ENCODE assay signal across 1 cellular context in the genomic region with DNA sequence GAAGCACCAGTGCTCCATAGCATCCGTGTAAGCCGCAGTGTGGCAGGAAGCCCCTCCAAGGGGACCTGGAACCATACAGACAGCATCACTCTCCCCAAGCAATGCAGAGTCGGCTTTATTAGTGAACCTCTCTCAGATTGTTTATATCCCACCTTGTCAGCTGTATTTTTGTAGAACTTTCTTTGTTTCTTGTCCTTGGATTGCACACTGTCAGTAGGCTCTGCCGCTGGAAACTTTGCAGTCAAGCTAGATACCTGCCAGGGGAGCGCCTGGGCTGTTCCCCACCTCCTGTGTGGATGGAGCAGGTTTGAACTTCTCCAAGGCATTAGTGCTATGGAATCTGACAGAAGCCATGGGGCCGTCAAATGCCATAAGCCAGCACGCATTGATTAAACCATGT.
TF ChIP-seq lines count a peak whose summit lies in the region.

No MANE protein-coding gene starts in this region.

TF ChIP-seq in HepG2, 621 proteins besides CTCF, POLR2A, EP300 and RAD21 (continues in another document):
- TF ChIP-seq SNAPC2 (CRISPR knock-in tag; IDR thresholded peaks at IDR 0.05): no peak
- peak; percentile 92 for TF ChIP-seq RBM22 (optimal IDR thresholded peaks at IDR 0.05; ENCODE audit: low read length)
- no peak for TF ChIP-seq PBX3 (CRISPR knock-in tag; IDR thresholded peaks at IDR 0.05; ENCODE audit: borderline replicate concordance)
- no peak for TF ChIP-seq E2F1 (CRISPR knock-in tag; IDR thresholded peaks at IDR 0.05)
- no peak for TF ChIP-seq IKZF4 (CRISPR knock-in tag; IDR thresholded peaks at IDR 0.05; ENCODE audit: borderline replicate concordance, low read depth, not compliant biosample characterization)
- TF ChIP-seq, protein P1, sequence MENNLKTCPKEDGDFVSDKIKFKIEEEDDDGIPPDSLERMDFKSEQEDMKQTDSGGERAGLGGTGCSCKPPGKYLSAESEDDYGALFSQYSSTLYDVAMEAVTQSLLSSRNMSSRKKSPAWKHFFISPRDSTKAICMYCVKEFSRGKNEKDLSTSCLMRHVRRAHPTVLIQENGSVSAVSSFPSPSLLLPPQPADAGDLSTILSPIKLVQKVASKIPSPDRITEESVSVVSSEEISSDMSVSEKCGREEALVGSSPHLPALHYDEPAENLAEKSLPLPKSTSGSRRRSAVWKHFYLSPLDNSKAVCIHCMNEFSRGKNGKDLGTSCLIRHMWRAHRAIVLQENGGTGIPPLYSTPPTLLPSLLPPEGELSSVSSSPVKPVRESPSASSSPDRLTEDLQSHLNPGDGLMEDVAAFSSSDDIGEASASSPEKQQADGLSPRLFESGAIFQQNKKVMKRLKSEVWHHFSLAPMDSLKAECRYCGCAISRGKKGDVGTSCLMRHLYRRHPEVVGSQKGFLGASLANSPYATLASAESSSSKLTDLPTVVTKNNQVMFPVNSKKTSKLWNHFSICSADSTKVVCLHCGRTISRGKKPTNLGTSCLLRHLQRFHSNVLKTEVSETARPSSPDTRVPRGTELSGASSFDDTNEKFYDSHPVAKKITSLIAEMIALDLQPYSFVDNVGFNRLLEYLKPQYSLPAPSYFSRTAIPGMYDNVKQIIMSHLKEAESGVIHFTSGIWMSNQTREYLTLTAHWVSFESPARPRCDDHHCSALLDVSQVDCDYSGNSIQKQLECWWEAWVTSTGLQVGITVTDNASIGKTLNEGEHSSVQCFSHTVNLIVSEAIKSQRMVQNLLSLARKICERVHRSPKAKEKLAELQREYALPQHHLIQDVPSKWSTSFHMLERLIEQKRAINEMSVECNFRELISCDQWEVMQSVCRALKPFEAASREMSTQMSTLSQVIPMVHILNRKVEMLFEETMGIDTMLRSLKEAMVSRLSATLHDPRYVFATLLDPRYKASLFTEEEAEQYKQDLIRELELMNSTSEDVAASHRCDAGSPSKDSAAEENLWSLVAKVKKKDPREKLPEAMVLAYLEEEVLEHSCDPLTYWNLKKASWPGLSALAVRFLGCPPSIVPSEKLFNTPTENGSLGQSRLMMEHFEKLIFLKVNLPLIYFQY (CRISPR knock-in tag; IDR thresholded peaks at IDR 0.05; ENCODE audit: borderline replicate concordance): no peak
- TF ChIP-seq ZNF552 (CRISPR knock-in tag; IDR thresholded peaks at IDR 0.05; ENCODE audit: borderline replicate concordance): no peak
- no peak for TF ChIP-seq ZNF652 (CRISPR knock-in tag; IDR thresholded peaks at IDR 0.05; ENCODE audit: borderline replicate concordance, low read depth)
- TF ChIP-seq, protein P2, sequence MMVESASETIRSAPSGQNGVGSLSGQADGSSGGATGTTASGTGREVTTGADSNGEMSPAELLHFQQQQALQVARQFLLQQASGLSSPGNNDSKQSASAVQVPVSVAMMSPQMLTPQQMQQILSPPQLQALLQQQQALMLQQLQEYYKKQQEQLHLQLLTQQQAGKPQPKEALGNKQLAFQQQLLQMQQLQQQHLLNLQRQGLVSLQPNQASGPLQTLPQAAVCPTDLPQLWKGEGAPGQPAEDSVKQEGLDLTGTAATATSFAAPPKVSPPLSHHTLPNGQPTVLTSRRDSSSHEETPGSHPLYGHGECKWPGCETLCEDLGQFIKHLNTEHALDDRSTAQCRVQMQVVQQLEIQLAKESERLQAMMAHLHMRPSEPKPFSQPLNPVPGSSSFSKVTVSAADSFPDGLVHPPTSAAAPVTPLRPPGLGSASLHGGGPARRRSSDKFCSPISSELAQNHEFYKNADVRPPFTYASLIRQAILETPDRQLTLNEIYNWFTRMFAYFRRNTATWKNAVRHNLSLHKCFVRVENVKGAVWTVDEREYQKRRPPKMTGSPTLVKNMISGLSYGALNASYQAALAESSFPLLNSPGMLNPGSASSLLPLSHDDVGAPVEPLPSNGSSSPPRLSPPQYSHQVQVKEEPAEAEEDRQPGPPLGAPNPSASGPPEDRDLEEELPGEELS (CRISPR knock-in tag; IDR thresholded peaks at IDR 0.05): no peak
- peak; percentile 27 to 75; a peak in 2 of 4 replicates for TF ChIP-seq MAFK (conservative IDR thresholded peaks at IDR 0.05 in 1 of 2, IDR thresholded peaks at IDR 0.05 in 1 of 2; ENCODE audit: low read length in 2 of 2)
- TF ChIP-seq, protein P3, sequence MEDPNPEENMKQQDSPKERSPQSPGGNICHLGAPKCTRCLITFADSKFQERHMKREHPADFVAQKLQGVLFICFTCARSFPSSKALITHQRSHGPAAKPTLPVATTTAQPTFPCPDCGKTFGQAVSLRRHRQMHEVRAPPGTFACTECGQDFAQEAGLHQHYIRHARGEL (CRISPR knock-in tag; IDR thresholded peaks at IDR 0.05): no peak
- TF ChIP-seq ARID2 (CRISPR knock-in tag; IDR thresholded peaks at IDR 0.05; ENCODE audit: borderline replicate concordance): no peak
- no peak for TF ChIP-seq NR2C2 (CRISPR knock-in tag; IDR thresholded peaks at IDR 0.05; ENCODE audit: borderline replicate concordance)
- no peak for TF ChIP-seq BRCA1 (CRISPR knock-in tag; IDR thresholded peaks at IDR 0.05)
- no peak for TF ChIP-seq HNRNPUL1 (IDR thresholded peaks at IDR 0.05; ENCODE audit: low read depth, low read length)
- no peak for TF ChIP-seq PRPF4 (IDR thresholded peaks at IDR 0.05; ENCODE audit: low read depth, low read length, poor library complexity, severe bottlenecking)
- TF ChIP-seq AKAP8 (CRISPR knock-in tag; IDR thresholded peaks at IDR 0.05): no peak
- TF ChIP-seq ZZZ3 (CRISPR knock-in tag; IDR thresholded peaks at IDR 0.05; ENCODE audit: borderline replicate concordance): no peak
- no peak for TF ChIP-seq KDM2A (CRISPR knock-in tag; IDR thresholded peaks at IDR 0.05; ENCODE audit: borderline replicate concordance, low read depth)
- TF ChIP-seq ZNF629 (CRISPR knock-in tag; conservative IDR thresholded peaks at IDR 0.05): no peak
- TF ChIP-seq, protein P4, sequence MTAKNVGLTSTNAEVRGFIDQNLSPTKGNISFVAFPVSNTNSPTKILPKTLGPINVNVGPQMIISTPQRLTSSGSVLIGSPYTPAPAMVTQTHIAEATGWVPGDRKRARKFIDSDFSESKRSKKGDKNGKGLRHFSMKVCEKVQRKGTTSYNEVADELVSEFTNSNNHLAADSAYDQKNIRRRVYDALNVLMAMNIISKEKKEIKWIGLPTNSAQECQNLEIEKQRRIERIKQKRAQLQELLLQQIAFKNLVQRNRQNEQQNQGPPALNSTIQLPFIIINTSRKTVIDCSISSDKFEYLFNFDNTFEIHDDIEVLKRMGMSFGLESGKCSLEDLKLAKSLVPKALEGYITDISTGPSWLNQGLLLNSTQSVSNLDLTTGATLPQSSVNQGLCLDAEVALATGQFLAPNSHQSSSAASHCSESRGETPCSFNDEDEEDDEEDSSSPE (CRISPR knock-in tag; IDR thresholded peaks at IDR 0.05): no peak
- TF ChIP-seq E2F2 (CRISPR knock-in tag; IDR thresholded peaks at IDR 0.05; ENCODE audit: borderline replicate concordance): no peak
- TF ChIP-seq ZBTB38 (CRISPR knock-in tag; IDR thresholded peaks at IDR 0.05): no peak
- TF ChIP-seq, protein P5, sequence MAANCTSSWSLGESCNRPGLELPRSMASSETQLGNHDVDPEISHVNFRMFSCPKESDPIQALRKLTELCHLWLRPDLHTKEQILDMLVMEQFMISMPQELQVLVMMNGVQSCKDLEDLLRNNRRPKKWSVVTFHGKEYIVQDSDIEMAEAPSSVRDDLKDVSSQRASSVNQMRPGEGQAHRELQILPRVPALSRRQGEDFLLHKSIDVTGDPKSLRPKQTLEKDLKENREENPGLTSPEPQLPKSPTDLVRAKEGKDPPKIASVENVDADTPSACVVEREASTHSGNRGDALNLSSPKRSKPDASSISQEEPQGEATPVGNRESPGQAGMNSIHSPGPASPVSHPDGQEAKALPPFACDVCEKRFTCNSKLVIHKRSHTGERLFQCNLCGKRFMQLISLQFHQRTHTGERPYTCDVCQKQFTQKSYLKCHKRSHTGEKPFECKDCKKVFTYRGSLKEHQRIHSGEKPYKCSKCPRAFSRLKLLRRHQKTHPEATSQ (CRISPR knock-in tag; IDR thresholded peaks at IDR 0.05; ENCODE audit: borderline replicate concordance): peak; percentile 57; the same call in 1 of the 2 replicates
- TF ChIP-seq ZNF737 (CRISPR knock-in tag; IDR thresholded peaks at IDR 0.05; ENCODE audit: borderline replicate concordance): no peak
- no peak for TF ChIP-seq ZMYM4 (CRISPR knock-in tag; IDR thresholded peaks at IDR 0.05)
- TF ChIP-seq ZNF678 (CRISPR knock-in tag; IDR thresholded peaks at IDR 0.05): no peak
- TF ChIP-seq POLR2G (IDR thresholded peaks at IDR 0.05; ENCODE audit: low read depth, low read length): peak; percentile 34
- TF ChIP-seq HBP1 (CRISPR knock-in tag; IDR thresholded peaks at IDR 0.05; ENCODE audit: low read depth): no peak
- TF ChIP-seq, protein P6, sequence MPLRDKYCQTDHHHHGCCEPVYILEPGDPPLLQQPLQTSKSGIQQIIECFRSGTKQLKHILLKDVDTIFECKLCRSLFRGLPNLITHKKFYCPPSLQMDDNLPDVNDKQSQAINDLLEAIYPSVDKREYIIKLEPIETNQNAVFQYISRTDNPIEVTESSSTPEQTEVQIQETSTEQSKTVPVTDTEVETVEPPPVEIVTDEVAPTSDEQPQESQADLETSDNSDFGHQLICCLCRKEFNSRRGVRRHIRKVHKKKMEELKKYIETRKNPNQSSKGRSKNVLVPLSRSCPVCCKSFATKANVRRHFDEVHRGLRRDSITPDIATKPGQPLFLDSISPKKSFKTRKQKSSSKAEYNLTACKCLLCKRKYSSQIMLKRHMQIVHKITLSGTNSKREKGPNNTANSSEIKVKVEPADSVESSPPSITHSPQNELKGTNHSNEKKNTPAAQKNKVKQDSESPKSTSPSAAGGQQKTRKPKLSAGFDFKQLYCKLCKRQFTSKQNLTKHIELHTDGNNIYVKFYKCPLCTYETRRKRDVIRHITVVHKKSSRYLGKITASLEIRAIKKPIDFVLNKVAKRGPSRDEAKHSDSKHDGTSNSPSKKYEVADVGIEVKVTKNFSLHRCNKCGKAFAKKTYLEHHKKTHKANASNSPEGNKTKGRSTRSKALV (CRISPR knock-in tag; IDR thresholded peaks at IDR 0.05): no peak
- no peak for TF ChIP-seq ZNF720 (CRISPR knock-in tag; IDR thresholded peaks at IDR 0.05)
- no peak for TF ChIP-seq TARDBP (CRISPR knock-in tag; IDR thresholded peaks at IDR 0.05)
- TF ChIP-seq NR2F2 (IDR thresholded peaks at IDR 0.05; ENCODE audit: borderline replicate concordance, low read depth): no peak
- peak; percentile 19 for TF ChIP-seq AGO2 (optimal IDR thresholded peaks at IDR 0.05; ENCODE audit: low read depth, low read length)
- TF ChIP-seq GTF3A (CRISPR knock-in tag; conservative IDR thresholded peaks at IDR 0.05): no peak
- no peak for TF ChIP-seq ZNF234 (CRISPR knock-in tag; conservative IDR thresholded peaks at IDR 0.05)
- no peak for TF ChIP-seq TBP (CRISPR knock-in tag; IDR thresholded peaks at IDR 0.05)
- no peak for TF ChIP-seq ZFP82 (CRISPR knock-in tag; IDR thresholded peaks at IDR 0.05; ENCODE audit: borderline replicate concordance)
- TF ChIP-seq ZNF446 (CRISPR knock-in tag; IDR thresholded peaks at IDR 0.05): no peak
- no peak for TF ChIP-seq FOXO1 (CRISPR knock-in tag; IDR thresholded peaks at IDR 0.05)
- TF ChIP-seq ARHGAP35 (CRISPR knock-in tag; IDR thresholded peaks at IDR 0.05; ENCODE audit: borderline replicate concordance): no peak
- no peak for TF ChIP-seq ZNF354B (CRISPR knock-in tag; IDR thresholded peaks at IDR 0.05)
- TF ChIP-seq, protein P7, sequence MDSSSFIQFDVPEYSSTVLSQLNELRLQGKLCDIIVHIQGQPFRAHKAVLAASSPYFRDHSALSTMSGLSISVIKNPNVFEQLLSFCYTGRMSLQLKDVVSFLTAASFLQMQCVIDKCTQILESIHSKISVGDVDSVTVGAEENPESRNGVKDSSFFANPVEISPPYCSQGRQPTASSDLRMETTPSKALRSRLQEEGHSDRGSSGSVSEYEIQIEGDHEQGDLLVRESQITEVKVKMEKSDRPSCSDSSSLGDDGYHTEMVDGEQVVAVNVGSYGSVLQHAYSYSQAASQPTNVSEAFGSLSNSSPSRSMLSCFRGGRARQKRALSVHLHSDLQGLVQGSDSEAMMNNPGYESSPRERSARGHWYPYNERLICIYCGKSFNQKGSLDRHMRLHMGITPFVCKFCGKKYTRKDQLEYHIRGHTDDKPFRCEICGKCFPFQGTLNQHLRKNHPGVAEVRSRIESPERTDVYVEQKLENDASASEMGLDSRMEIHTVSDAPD (CRISPR knock-in tag; IDR thresholded peaks at IDR 0.05): peak; percentile 57; the same call in 1 of the 2 replicates
- no peak for TF ChIP-seq ZNF672 (CRISPR knock-in tag; IDR thresholded peaks at IDR 0.05)
- no peak for TF ChIP-seq ZNF224 (CRISPR knock-in tag; IDR thresholded peaks at IDR 0.05)
- no peak for TF ChIP-seq MTA3 (CRISPR knock-in tag; IDR thresholded peaks at IDR 0.05)
- no peak for TF ChIP-seq ZNF839 (CRISPR knock-in tag; IDR thresholded peaks at IDR 0.05; ENCODE audit: borderline replicate concordance)
- no peak for TF ChIP-seq ZNF780A (CRISPR knock-in tag; IDR thresholded peaks at IDR 0.05)
- no peak for TF ChIP-seq FOSL2 (CRISPR knock-in tag; IDR thresholded peaks at IDR 0.05)
